Comparison of ENCODE assay signal across 23 cellular contexts in genomic region chr2:46018773-46019593, GRCh38.
DNase-seq lines count a peak whose midpoint lies in the region; ATAC-seq and TF ChIP-seq lines count a peak whose summit lies in the region.
"Had no signal": no experiment of that assay in that cellular context is flagged by ENCODE, and none has a peak within 500 bp of the region (broad histone marks: within the 10 kb centered on the region; RNA-seq: fewer than 3 reads in every experiment).

No MANE protein-coding gene starts in this region.

- no peaks in the 10 kb centered on the region for H3K27me3 Mint-ChIP-seq in T-helper 2 cell treated with Interferon-gamma antibody and Interleukin-4, amounts not matched to agents 5 μg/mL and 100 μg/mL, for 36 hours (ENCODE audit: low read depth)
- H3K27me3 Mint-ChIP-seq in activated naive CD8-positive, alpha-beta T cell treated with anti-CD3 and anti-CD28 coated beads, Interleukin-2, amount 50 U/mL, for 24 hours = no peaks in the 10 kb centered on the region
- no peaks in the 10 kb centered on the region for H3K27me3 Mint-ChIP-seq in progenitor cell of endocrine pancreas
- H3K27me3 Mint-ChIP-seq: memory B cell, T-helper 17 cell had no signal

- H3K36me3 Mint-ChIP-seq in T-helper 2 cell treated with Interferon-gamma antibody and Interleukin-4, amounts not matched to agents 5 μg/mL and 100 μg/mL, for 36 hours (ENCODE audit: low read depth) = peaks cover 18% of the 10 kb centered on the region
- H3K36me3 Mint-ChIP-seq in activated naive CD8-positive, alpha-beta T cell treated with anti-CD3 and anti-CD28 coated beads, Interleukin-2, amount 50 U/mL, for 24 hours (ENCODE audit: low read depth) = peaks cover 7% of the 10 kb centered on the region
- no peaks in the 10 kb centered on the region for H3K36me3 Mint-ChIP-seq in progenitor cell of endocrine pancreas (ENCODE audit: insufficient read depth)

- no peaks in the 10 kb centered on the region for H3K9me3 ChIP-seq in right atrium auricular region
- H3K9me3 ChIP-seq: BE2C, breast epithelium, suprapubic skin had no signal

- no peak overlapping the region for H3K27ac ChIP-seq in right atrium auricular region
- H3K27ac ChIP-seq: breast epithelium, suprapubic skin had no signal

- no peak overlapping the region for H3K4me3 ChIP-seq in right atrium auricular region
- H3K4me3 ChIP-seq: breast epithelium, smooth muscle cell, suprapubic skin had no signal

- peaks cover 32% of the 10 kb centered on the region for H3K4me1 Mint-ChIP-seq in T-helper 2 cell treated with Interferon-gamma antibody and Interleukin-4, amounts not matched to agents 5 μg/mL and 100 μg/mL, for 36 hours (ENCODE audit: low read depth)
- H3K4me1 Mint-ChIP-seq in activated naive CD8-positive, alpha-beta T cell treated with anti-CD3 and anti-CD28 coated beads, Interleukin-2, amount 50 U/mL, for 24 hours = no peaks in the 10 kb centered on the region
- H3K4me1 Mint-ChIP-seq in progenitor cell of endocrine pancreas (ENCODE audit: low read depth) = peaks cover 4% of the 10 kb centered on the region
- H3K4me1 Mint-ChIP-seq: memory B cell had no signal

- peak; percentile 8 for DNase-seq in T-helper 2 cell treated with Interferon-gamma antibody and Interleukin-4, amounts not matched to agents 5 μg/mL and 100 μg/mL, for 36 hours (ENCODE audit: low spot score)
- no peak for DNase-seq in T-helper 2 cell
- no peak for DNase-seq in left ventricle myocardium superior
- DNase-seq in right atrium auricular region (ENCODE audit: low spot score) = no peak
- DNase-seq in activated naive CD8-positive, alpha-beta T cell treated with anti-CD3 and anti-CD28 coated beads, Interleukin-2, amount 50 U/mL, for 24 hours = no peak
- no peak for DNase-seq in progenitor cell of endocrine pancreas (ENCODE audit: low spot score, unreplicated experiment)
- DNase-seq: activated gamma-delta T cell treated with Interleukin-2 at 50 U/mL for 16 hours; amniotic stem cell; BE2C; effector CD8-positive, alpha-beta T cell; erythroblast; HFFc6; KG1; NCI-H1694; NCI-H2171 treated with DMSO at 0.1 percent for 48 hours; stimulated activated CD4-positive, alpha-beta T cell treated with anti-CD3 and anti-CD28 coated beads, Interleukin-2, amount 100 ng/mL, for 24 hours; T-helper 17 cell had no signal

- ATAC-seq in left ventricle myocardium superior = peak; percentile 77
- ATAC-seq in activated naive CD8-positive, alpha-beta T cell treated with anti-CD3 and anti-CD28 coated beads, Interleukin-2, amount 50 U/mL, for 24 hours = peak; percentile 24
- ATAC-seq in HG02870 (IDR thresholded peaks at IDR 0.05; ENCODE audit: unreplicated experiment) = no peak
- no peak for ATAC-seq in HG02981 (IDR thresholded peaks at IDR 0.05; ENCODE audit: unreplicated experiment)
- ATAC-seq: T-helper 17 cell had no signal

- no peaks in the 10 kb centered on the region for H3K36me3 ChIP-seq in right atrium auricular region
- H3K36me3 ChIP-seq: breast epithelium had no signal

- H3K4me1 ChIP-seq in right atrium auricular region = no peaks in the 10 kb centered on the region
- H3K4me1 ChIP-seq: breast epithelium, suprapubic skin had no signal

- H3K4me3 Mint-ChIP-seq in T-helper 2 cell treated with Interferon-gamma antibody and Interleukin-4, amounts not matched to agents 5 μg/mL and 100 μg/mL, for 36 hours = peak overlapping the region; percentile 64
- no peak overlapping the region for H3K4me3 Mint-ChIP-seq in activated naive CD8-positive, alpha-beta T cell treated with anti-CD3 and anti-CD28 coated beads, Interleukin-2, amount 50 U/mL, for 24 hours
- H3K4me3 Mint-ChIP-seq in progenitor cell of endocrine pancreas (ENCODE audit: low read depth) = no peak overlapping the region
- H3K4me3 Mint-ChIP-seq: HFFc6, memory B cell, T-helper 17 cell had no signal

- H3K9me3 Mint-ChIP-seq in T-helper 2 cell treated with Interferon-gamma antibody and Interleukin-4, amounts not matched to agents 5 μg/mL and 100 μg/mL, for 36 hours = peaks cover 7% of the 10 kb centered on the region
- no peaks in the 10 kb centered on the region for H3K9me3 Mint-ChIP-seq in activated naive CD8-positive, alpha-beta T cell treated with anti-CD3 and anti-CD28 coated beads, Interleukin-2, amount 50 U/mL, for 24 hours
- H3K9me3 Mint-ChIP-seq in progenitor cell of endocrine pancreas (ENCODE audit: low read depth) = peaks cover 13% of the 10 kb centered on the region
- H3K9me3 Mint-ChIP-seq: memory B cell had no signal

- peak overlapping the region; percentile 81 for H3K27ac Mint-ChIP-seq in T-helper 2 cell treated with Interferon-gamma antibody and Interleukin-4, amounts not matched to agents 5 μg/mL and 100 μg/mL, for 36 hours
- peak overlapping the region; percentile 14 for H3K27ac Mint-ChIP-seq in activated naive CD8-positive, alpha-beta T cell treated with anti-CD3 and anti-CD28 coated beads, Interleukin-2, amount 50 U/mL, for 24 hours
- no peak overlapping the region for H3K27ac Mint-ChIP-seq in progenitor cell of endocrine pancreas
- H3K27ac Mint-ChIP-seq: HFFc6, memory B cell, T-helper 17 cell had no signal

- H3K27me3 ChIP-seq in right atrium auricular region = no peaks in the 10 kb centered on the region
- H3K27me3 ChIP-seq: BE2C, breast epithelium, suprapubic skin had no signal

- intact Hi-C loops in left ventricle myocardium superior (cut with micrococcal nuclease) = loop anchor here (10.0 kb wide), 1 partner anchor 346 kb away; no protein-coding TSS in a partner anchor

- no peak for TF ChIP-seq CTCF in right atrium auricular region (IDR thresholded peaks at IDR 0.05)
- peak; percentile 6 for TF ChIP-seq CTCF in progenitor cell of endocrine pancreas (IDR thresholded peaks at IDR 0.05; ENCODE audit: unreplicated experiment)

Comparison
In these comparisons a context has a peak if more than half of its experiments do, and no peak if none do; other contexts are left out.
1. ATAC-seq: peak in left ventricle myocardium superior (single experiment) and activated naive CD8-positive, alpha-beta T cell treated with anti-CD3 and anti-CD28 coated beads, Interleukin-2, amount 50 U/mL, for 24 hours (single experiment); none in HG02870 (single experiment) and HG02981 (single experiment).